Comparison of ENCODE assay signal across 16 cellular contexts in the genomic region with DNA sequence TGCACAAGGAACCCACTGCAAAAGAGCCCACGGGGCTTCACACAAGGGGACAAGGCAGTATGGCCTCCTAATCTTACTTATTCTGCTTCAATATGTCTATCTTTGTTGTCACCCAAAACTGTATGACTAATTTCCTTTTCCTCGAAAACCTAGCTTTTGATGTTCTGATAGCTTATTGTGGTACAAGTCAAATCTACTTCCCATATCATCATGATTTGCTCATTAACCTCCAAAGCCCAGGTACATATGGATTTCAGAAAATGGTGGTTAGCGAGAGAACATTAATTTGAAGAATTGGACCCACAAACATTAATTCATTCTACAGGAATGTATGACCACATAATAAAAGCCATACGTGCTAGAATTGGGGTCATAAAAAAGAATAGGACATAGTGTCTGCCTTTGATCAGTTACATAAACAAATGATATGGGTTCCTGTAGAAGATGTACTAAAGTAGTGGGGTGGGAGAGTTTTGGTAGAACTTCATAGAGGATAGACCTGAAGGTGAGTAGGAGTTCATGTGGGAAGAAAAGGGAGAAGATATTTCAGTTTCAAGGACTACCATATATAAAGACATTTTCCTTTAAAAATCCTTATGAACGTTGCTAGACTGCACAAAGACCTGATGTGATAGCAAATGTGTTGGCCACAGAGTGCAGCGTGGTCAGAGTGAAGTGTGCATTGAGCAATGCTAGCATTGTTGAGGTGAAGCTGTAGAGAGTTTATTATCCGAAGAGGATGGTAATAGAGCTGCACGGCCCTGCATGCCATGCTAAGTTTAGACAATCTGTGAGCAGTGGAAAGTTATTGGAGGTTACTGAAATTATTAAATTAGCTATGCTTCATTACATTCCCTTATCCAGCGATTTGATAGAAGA.
A peak's percentile ranks its signal among the peaks of the same experiment; 100 is the strongest.
DNase-seq lines count a peak whose midpoint lies in the region; ATAC-seq and TF ChIP-seq lines count a peak whose summit lies in the region.
"Had no signal": no experiment of that assay in that cellular context is flagged by ENCODE, and none has a peak within 500 bp of the region (broad histone marks: within the 10 kb centered on the region; RNA-seq: fewer than 3 reads in every experiment).

No MANE protein-coding gene starts in this region.

- no peak overlapping the region for H3K4me3 ChIP-seq in BE2C (ENCODE audit: low read depth, low read length)
- no peak overlapping the region for H3K4me3 ChIP-seq in NB4 (ENCODE audit: low read depth, low read length)
- no peak overlapping the region for H3K4me3 ChIP-seq in choroid plexus epithelial cell (ENCODE audit: low read depth, low read length)
- no peak overlapping the region for H3K4me3 ChIP-seq in neuronal stem cell (ENCODE audit: low read length in 2 of 2)
- no peak overlapping the region for H3K4me3 ChIP-seq in brain microvascular endothelial cell (ENCODE audit: low read depth, low read length)

- H3K4me2 ChIP-seq in neuronal stem cell (ENCODE audit: insufficient read depth, low read length, poor library complexity, severe bottlenecking) = no peak overlapping the region

- H3K27me3 ChIP-seq in BE2C (no peaks in the 10 kb centered on the region), neuronal stem cell (ENCODE audit: control insufficient read depth in 3 of 3, insufficient read depth in 3 of 3, low read depth in 1 of 3, low read length in 3 of 3) (no peaks in the 10 kb centered on the region), brain microvascular endothelial cell (replicated peaks) (no peaks in the 10 kb centered on the region)

- no peaks in the 10 kb centered on the region for H3K79me1 ChIP-seq in neuronal stem cell (ENCODE audit: low read depth, low read length)

- peak overlapping the region; percentile 28 for H2AFZ ChIP-seq in neuronal stem cell (ENCODE audit: low read length)

- H3K4ac ChIP-seq in neuronal stem cell (ENCODE audit: low read length) = no peak overlapping the region

- no peak overlapping the region for H2BK120ac ChIP-seq in neuronal stem cell (ENCODE audit: low read depth, low read length)

- no CpG with 5 or more reads among the region's 9 CpGs for WGBS in neuronal stem cell (ENCODE audit: extremely low coverage in 2 of 2, insufficient read length in 2 of 2, insufficient replicate concordance in 1 of 2), 2 donors

- no peak overlapping the region for H3K23ac ChIP-seq in neuronal stem cell (ENCODE audit: low read depth, low read length, poor library complexity)

- ATAC-seq in GM19324 (IDR thresholded peaks at IDR 0.05; ENCODE audit: low FRiP score, unreplicated experiment) = no peak
- ATAC-seq: SK-N-SH treated with all-trans-retinoic acid at 6 μM for 48 hours had no signal

- in situ Hi-C loops in brain microvascular endothelial cell (cut with HindIII; ENCODE audit: low pct_ligation_motif_present, low sequenced_read_pairs) = no loop called here

- no peak overlapping the region for H2BK15ac ChIP-seq in neuronal stem cell (ENCODE audit: low read length)

- TF ChIP-seq CTCF in BE2C (IDR thresholded peaks at IDR 0.05; ENCODE audit: low read depth, low read length) = no peak
- no peak for TF ChIP-seq CTCF in NB4 (IDR thresholded peaks at IDR 0.05; ENCODE audit: low read depth, low read length)
- TF ChIP-seq CTCF in choroid plexus epithelial cell (conservative IDR thresholded peaks at IDR 0.05; ENCODE audit: low read depth, low read length) = no peak
- TF ChIP-seq CTCF in brain microvascular endothelial cell (IDR thresholded peaks at IDR 0.05; ENCODE audit: low read depth, low read length, missing control alignments) = no peak

- H3K18ac ChIP-seq in neuronal stem cell (ENCODE audit: low read length) = no peak overlapping the region

- H3K4me1 ChIP-seq in BE2C (peaks cover 8% of the 10 kb centered on the region; the same call in 1 of the 2 replicates), neuronal stem cell (ENCODE audit: control insufficient read depth in 2 of 2, insufficient read depth in 1 of 2, low read depth in 1 of 2, low read length in 2 of 2) (peaks cover 0 to 10% of the 10 kb centered on the region in 2 donors)

- H3K36me3 ChIP-seq in BE2C (no peaks in the 10 kb centered on the region), neuronal stem cell (replicated peaks in 1 of 2; ENCODE audit: control insufficient read depth in 2 of 2, insufficient read depth in 2 of 2, low read length in 2 of 2) (no peaks in the 10 kb centered on the region), brain microvascular endothelial cell (replicated peaks) (no peaks in the 10 kb centered on the region)

- H3K9me3 ChIP-seq in BE2C (no peaks in the 10 kb centered on the region), neuronal stem cell (replicated peaks in 1 of 2; ENCODE audit: control insufficient read depth in 2 of 2, insufficient read depth in 1 of 2, low read depth in 1 of 2, low read length in 2 of 2) (no peaks in the 10 kb centered on the region)

- H2BK5ac ChIP-seq in neuronal stem cell (ENCODE audit: low read length) = no peak overlapping the region

- TF ChIP-seq POLR2A in NB4 (IDR thresholded peaks at IDR 0.05; ENCODE audit: extremely low read depth, insufficient read length) = no peak

- no peak overlapping the region for H4K8ac ChIP-seq in neuronal stem cell (ENCODE audit: low read depth, low read length)

- no peak overlapping the region for H3K14ac ChIP-seq in neuronal stem cell (ENCODE audit: low read length)

- no peak overlapping the region for H2BK12ac ChIP-seq in neuronal stem cell (ENCODE audit: low read length)

- no peak overlapping the region for H3K9ac ChIP-seq in neuronal stem cell (ENCODE audit: low read depth, low read length, poor library complexity)

- H3K27ac ChIP-seq in neuronal stem cell (replicated peaks; ENCODE audit: low read length) = no peak overlapping the region
- H3K27ac ChIP-seq in brain microvascular endothelial cell = no peak overlapping the region

- DNase-seq in BE2C = peak; percentile 16
- DNase-seq in NB4 (ENCODE audit: low read depth) = peak; percentile 59
- peak; percentile 13 for DNase-seq in choroid plexus epithelial cell (ENCODE audit: low read depth)
- no peak for DNase-seq in neuronal stem cell (ENCODE audit: low spot score)
- DNase-seq in A172 (ENCODE audit: low spot score) = no peak
- DNase-seq in brain microvascular endothelial cell = no peak
- DNase-seq: CD4-positive, alpha-beta T cell; GF-D8; KBM-7; NCI-H1092 treated with DMSO at 0.1 percent for 48 hours; NCI-H2081 treated with DMSO at 0.1 percent for 48 hours; NCI-H510A treated with DMSO at 0.1 percent for 48 hours; NCI-H82; SHP77 had no signal

- no peak overlapping the region for H2AK5ac ChIP-seq in neuronal stem cell (ENCODE audit: low read depth, low read length)

- no peak overlapping the region for H4K91ac ChIP-seq in neuronal stem cell (ENCODE audit: low read depth, low read length, poor library complexity)

Comparison
In these comparisons a context has a peak if more than half of its experiments do, and no peak if none do; other contexts are left out.
1. DNase-seq: peak in BE2C (single experiment), NB4 (single experiment) and choroid plexus epithelial cell (single experiment); none in neuronal stem cell (single experiment), A172 (single experiment) and brain microvascular endothelial cell (single experiment).